ENCODE assay signal across 35 cellular contexts in genomic region chr3:45852828-45853227, GRCh38. TPM values are rescaled to one million over a fixed set of nuclear protein-coding genes. Genes with fewer than 3 reads are reported as not detected.
A peak's percentile ranks its signal among the peaks of the same experiment; 100 is the strongest.
DNase-seq lines count a peak whose midpoint lies in the region; ATAC-seq and TF ChIP-seq lines count a peak whose summit lies in the region.
"Had no signal": no experiment of that assay in that cellular context is flagged by ENCODE, and none has a peak within 500 bp of the region (broad histone marks: within the 10 kb centered on the region; RNA-seq: fewer than 3 reads in every experiment).

No MANE protein-coding gene starts in this region.

- peaks cover 5% of the 10 kb centered on the region for H3K36me3 Mint-ChIP-seq in stimulated activated memory B cell treated with anti-CD40 and anti-IgM and Interleukin-4, amounts not matched to agents 10 μg/mL and 1 μg/mL and 100 μg/mL, for 72 hours
- no peaks in the 10 kb centered on the region for H3K36me3 Mint-ChIP-seq in natural killer cell
- H3K36me3 Mint-ChIP-seq in activated T-helper 1 cell treated with anti-CD3 and anti-CD28 coated beads, Interleukin-12 subunit alpha, Interleukin-12 subunit beta, Interleukin-2, Interleukin-4 antibody, amounts not matched to agents 30 ng/mL and 10 ng/mL and 1 ng/mL, durations not matched to agents 14 hours and 24 hours and 36 hours (ENCODE audit: low read depth): peaks cover 5% of the 10 kb centered on the region
- H3K36me3 Mint-ChIP-seq: stimulated activated effector memory CD8-positive, alpha-beta T cell treated with anti-CD3 and anti-CD28 coated beads, Interleukin-12 subunit alpha, Interleukin-12 subunit beta, amount 100 ng/mL, for 72 hours had no signal

- no peaks in the 10 kb centered on the region for H3K9me3 Mint-ChIP-seq in stimulated activated memory B cell treated with anti-CD40 and anti-IgM and Interleukin-4, amounts not matched to agents 10 μg/mL and 1 μg/mL and 100 μg/mL, for 72 hours
- H3K9me3 Mint-ChIP-seq in natural killer cell: no peaks in the 10 kb centered on the region
- H3K9me3 Mint-ChIP-seq in activated T-helper 1 cell treated with anti-CD3 and anti-CD28 coated beads, Interleukin-12 subunit alpha, Interleukin-12 subunit beta, Interleukin-2, Interleukin-4 antibody, amounts not matched to agents 30 ng/mL and 10 ng/mL and 1 ng/mL, durations not matched to agents 14 hours and 24 hours and 36 hours: peaks cover 17% of the 10 kb centered on the region
- H3K9me3 Mint-ChIP-seq: CD4-positive, alpha-beta T cell; effector memory CD8-positive, alpha-beta T cell; stimulated activated effector memory CD8-positive, alpha-beta T cell treated with anti-CD3 and anti-CD28 coated beads, Interleukin-12 subunit alpha, Interleukin-12 subunit beta, amount 100 ng/mL, for 72 hours had no signal

- no peaks in the 10 kb centered on the region for H3K4me1 Mint-ChIP-seq in stimulated activated memory B cell treated with anti-CD40 and anti-IgM and Interleukin-4, amounts not matched to agents 10 μg/mL and 1 μg/mL and 100 μg/mL, for 72 hours
- peaks cover 5 to 21% of the 10 kb centered on the region in 2 donors for H3K4me1 Mint-ChIP-seq in natural killer cell
- H3K4me1 Mint-ChIP-seq in activated T-helper 1 cell treated with anti-CD3 and anti-CD28 coated beads, Interleukin-12 subunit alpha, Interleukin-12 subunit beta, Interleukin-2, Interleukin-4 antibody, amounts not matched to agents 30 ng/mL and 10 ng/mL and 1 ng/mL, durations not matched to agents 14 hours and 24 hours and 36 hours (ENCODE audit: low read depth): peaks cover 15% of the 10 kb centered on the region
- H3K4me1 Mint-ChIP-seq: H9; stimulated activated effector memory CD8-positive, alpha-beta T cell treated with anti-CD3 and anti-CD28 coated beads, Interleukin-12 subunit alpha, Interleukin-12 subunit beta, amount 100 ng/mL, for 72 hours had no signal

- peak; percentile 1 for DNase-seq in NCI-H2171 treated with DMSO at 0.1 percent for 48 hours (lab: John Stamatoyannopoulos, UW)
- no peak for DNase-seq in NCI-H2171 (lab: John Stamatoyannopoulos, UW)
- peak; percentile 19 for DNase-seq in GM19238 (ENCODE audit: insufficient read length, low spot score)
- no peak for DNase-seq in natural killer cell
- DNase-seq in left cardiac atrium: no peak
- DNase-seq in activated T-helper 1 cell treated with anti-CD3 and anti-CD28 coated beads, Interleukin-12 subunit alpha, Interleukin-12 subunit beta, Interleukin-2, Interleukin-4 antibody, amounts not matched to agents 30 ng/mL and 10 ng/mL and 1 ng/mL, durations not matched to agents 14 hours and 24 hours and 36 hours (ENCODE audit: low spot score): no peak
- DNase-seq: activated CD4-positive, alpha-beta T cell treated with anti-CD3 and anti-CD28 coated beads, Interleukin-2, amount 50 U/mL, for 48 hours; activated effector memory CD4-positive, alpha-beta T cell treated with Interleukin-2 at 50 U/mL for 16 hours; activated naive CD8-positive, alpha-beta T cell treated with anti-CD3 and anti-CD28 coated beads, Interleukin-2, amount 50 U/mL, for 24 hours; caudate nucleus; CD4-positive, alpha-beta T cell; cortex of kidney; effector memory CD8-positive, alpha-beta T cell; EL; erythroblast; H9; left colon; mesenchymal stem cell; NCI-H1417; NCI-H2081; NCI-H345; NCI-H748 treated with DMSO at 0.1 percent for 48 hours; stimulated activated CD4-positive, alpha-beta T cell treated with anti-CD3 and anti-CD28 coated beads, Interleukin-12 subunit alpha, Interleukin-12 subunit beta, amount 100 ng/mL, for 4 hours; stimulated activated CD4-positive, alpha-beta T cell treated with anti-CD3 and anti-CD28 coated beads, Interleukin-4, amount 100 ng/mL, for 1 hour; upper lobe of right lung had no signal

- no peak overlapping the region for H3K27ac Mint-ChIP-seq in stimulated activated memory B cell treated with anti-CD40 and anti-IgM and Interleukin-4, amounts not matched to agents 10 μg/mL and 1 μg/mL and 100 μg/mL, for 72 hours
- peak overlapping the region in 1 of 2 donors; percentile 61 for H3K27ac Mint-ChIP-seq in natural killer cell
- no peak overlapping the region for H3K27ac Mint-ChIP-seq in activated T-helper 1 cell treated with anti-CD3 and anti-CD28 coated beads, Interleukin-12 subunit alpha, Interleukin-12 subunit beta, Interleukin-2, Interleukin-4 antibody, amounts not matched to agents 30 ng/mL and 10 ng/mL and 1 ng/mL, durations not matched to agents 14 hours and 24 hours and 36 hours
- H3K27ac Mint-ChIP-seq: activated naive CD8-positive, alpha-beta T cell treated with anti-CD3 and anti-CD28 coated beads, Interleukin-2, amount 50 U/mL, for 24 hours; CD4-positive, alpha-beta T cell; effector memory CD8-positive, alpha-beta T cell; H9; progenitor cell of endocrine pancreas; stimulated activated effector memory CD8-positive, alpha-beta T cell treated with anti-CD3 and anti-CD28 coated beads, Interleukin-12 subunit alpha, Interleukin-12 subunit beta, amount 100 ng/mL, for 72 hours had no signal

- peaks cover 20% of the 10 kb centered on the region for H3K27me3 Mint-ChIP-seq in stimulated activated memory B cell treated with anti-CD40 and anti-IgM and Interleukin-4, amounts not matched to agents 10 μg/mL and 1 μg/mL and 100 μg/mL, for 72 hours
- no peaks in the 10 kb centered on the region for H3K27me3 Mint-ChIP-seq in natural killer cell (ENCODE audit: low read depth in 2 of 2)
- H3K27me3 Mint-ChIP-seq in activated T-helper 1 cell treated with anti-CD3 and anti-CD28 coated beads, Interleukin-12 subunit alpha, Interleukin-12 subunit beta, Interleukin-2, Interleukin-4 antibody, amounts not matched to agents 30 ng/mL and 10 ng/mL and 1 ng/mL, durations not matched to agents 14 hours and 24 hours and 36 hours (ENCODE audit: insufficient read depth): peaks cover 68% of the 10 kb centered on the region

- H3K4me3 Mint-ChIP-seq in stimulated activated memory B cell treated with anti-CD40 and anti-IgM and Interleukin-4, amounts not matched to agents 10 μg/mL and 1 μg/mL and 100 μg/mL, for 72 hours: no peak overlapping the region
- no peak overlapping the region for H3K4me3 Mint-ChIP-seq in natural killer cell
- H3K4me3 Mint-ChIP-seq in activated T-helper 1 cell treated with anti-CD3 and anti-CD28 coated beads, Interleukin-12 subunit alpha, Interleukin-12 subunit beta, Interleukin-2, Interleukin-4 antibody, amounts not matched to agents 30 ng/mL and 10 ng/mL and 1 ng/mL, durations not matched to agents 14 hours and 24 hours and 36 hours: no peak overlapping the region
- H3K4me3 Mint-ChIP-seq: activated naive CD8-positive, alpha-beta T cell treated with anti-CD3 and anti-CD28 coated beads, Interleukin-2, amount 50 U/mL, for 24 hours; CD4-positive, alpha-beta T cell; effector memory CD8-positive, alpha-beta T cell; H9; stimulated activated effector memory CD8-positive, alpha-beta T cell treated with anti-CD3 and anti-CD28 coated beads, Interleukin-12 subunit alpha, Interleukin-12 subunit beta, amount 100 ng/mL, for 72 hours had no signal

- ATAC-seq in HG03521 (IDR thresholded peaks at IDR 0.05; ENCODE audit: unreplicated experiment) (peak; percentile 43), natural killer cell (no peak), left cardiac atrium (no peak)
- peak; percentile 48 for ATAC-seq in stimulated activated memory B cell treated with anti-CD40 and anti-IgM and Interleukin-4, amounts not matched to agents 10 μg/mL and 1 μg/mL and 100 μg/mL, for 72 hours
- ATAC-seq: activated naive CD8-positive, alpha-beta T cell treated with anti-CD3 and anti-CD28 coated beads, Interleukin-2, amount 50 U/mL, for 24 hours; effector memory CD8-positive, alpha-beta T cell; K562; left colon; sciatic nerve; stimulated activated effector memory CD8-positive, alpha-beta T cell treated with anti-CD3 and anti-CD28 coated beads, Interleukin-12 subunit alpha, Interleukin-12 subunit beta, amount 100 ng/mL, for 72 hours; upper lobe of right lung had no signal

- TF ChIP-seq CTCF in natural killer cell (IDR thresholded peaks at IDR 0.05): no peak

- intact Hi-C loops in natural killer cell (cut with micrococcal nuclease) (no loop called here), left cardiac atrium (cut with DNase I) (no loop called here)
- intact Hi-C loops in activated T-helper 1 cell treated with anti-CD3 and anti-CD28 coated beads, Interleukin-12 subunit alpha, Interleukin-12 subunit beta, Interleukin-2, Interleukin-4 antibody, amounts not matched to agents 30 ng/mL and 10 ng/mL and 1 ng/mL, durations not matched to agents 14 hours and 24 hours and 36 hours (cut with micrococcal nuclease): no loop called here

RNA-seq across cellular contexts. Expression of gene LZTFL1, which starts 10.9 kb away (rescaled TPM):
- total RNA-seq in natural killer cell: 10 to 100 TPM; 16.4 to 19.8 (median 17.2) TPM
- total RNA-seq in left cardiac atrium: 1 to 10 TPM; 8.6 to 9.1 TPM
- total RNA-seq in activated T-helper 1 cell treated with anti-CD3 and anti-CD28 coated beads, Interleukin-12 subunit alpha, Interleukin-12 subunit beta, Interleukin-2, Interleukin-4 antibody, amounts not matched to agents 30 ng/mL and 10 ng/mL and 1 ng/mL, durations not matched to agents 14 hours and 24 hours and 36 hours: 5.2 and 6.5 TPM in 2 replicates

RNA-seq across cellular contexts. Expression of gene CCR9, which starts 33.5 kb away (rescaled TPM):
- total RNA-seq in natural killer cell (under 1 TPM in 1 of 3 donors, not detected in 2; 0.27 TPM), left cardiac atrium (not detected)
- not detected in 2 replicates for total RNA-seq in activated T-helper 1 cell treated with anti-CD3 and anti-CD28 coated beads, Interleukin-12 subunit alpha, Interleukin-12 subunit beta, Interleukin-2, Interleukin-4 antibody, amounts not matched to agents 30 ng/mL and 10 ng/mL and 1 ng/mL, durations not matched to agents 14 hours and 24 hours and 36 hours
- total RNA-seq: fibroblast of villous mesenchyme, H9, HT1080, K562, progenitor cell of endocrine pancreas, RPMI7951, SJSA1, upper lobe of right lung had no signal

RNA-seq across cellular contexts. Expression of gene SLC6A20, which starts 56.5 kb away (rescaled TPM):
- total RNA-seq in natural killer cell (1 to 10 TPM in 1 of 3 donors, under 1 TPM in 2; 0.25 to 1.3 (median 0.70) TPM), left cardiac atrium (under 1 TPM in 1 of 2 donors, not detected in 1; 0.18 TPM)
- not detected in 2 replicates for total RNA-seq in activated T-helper 1 cell treated with anti-CD3 and anti-CD28 coated beads, Interleukin-12 subunit alpha, Interleukin-12 subunit beta, Interleukin-2, Interleukin-4 antibody, amounts not matched to agents 30 ng/mL and 10 ng/mL and 1 ng/mL, durations not matched to agents 14 hours and 24 hours and 36 hours
- total RNA-seq: CD4-positive, alpha-beta T cell; fibroblast of villous mesenchyme; HT1080; K562; progenitor cell of endocrine pancreas; RPMI7951 had no signal

Comparison
In these comparisons a context has a peak if more than half of its experiments do, and no peak if none do; other contexts are left out.
1. DNase-seq: peak in NCI-H2171 treated with DMSO at 0.1 percent for 48 hours (single experiment) and GM19238 (single experiment); none in NCI-H2171 (single experiment), natural killer cell (single experiment), left cardiac atrium (single experiment) and activated T-helper 1 cell treated with anti-CD3 and anti-CD28 coated beads, Interleukin-12 subunit alpha, Interleukin-12 subunit beta, Interleukin-2, Interleukin-4 antibody, amounts not matched to agents 30 ng/mL and 10 ng/mL and 1 ng/mL, durations not matched to agents 14 hours and 24 hours and 36 hours (single experiment).
2. ATAC-seq: peak in HG03521 (single experiment) and stimulated activated memory B cell treated with anti-CD40 and anti-IgM and Interleukin-4, amounts not matched to agents 10 μg/mL and 1 μg/mL and 100 μg/mL, for 72 hours (single experiment); none in natural killer cell (0 of 3) and left cardiac atrium (0 of 2).